Comparison of ENCODE assay signal across 2 cellular contexts in genomic region chr17:4442582-4442981, GRCh38.
TF ChIP-seq lines count a peak whose summit lies in the region.

No MANE protein-coding gene starts in this region.

TF ChIP-seq in HepG2, 621 proteins besides CTCF, POLR2A, EP300 and RAD21:
- peak; percentile 70 for TF ChIP-seq ZNF629 (CRISPR knock-in tag; conservative IDR thresholded peaks at IDR 0.05)
- 0 out of 2 replicates have a peak, but pooled peaks have one; percentile 38 for TF ChIP-seq CHD4 (IDR thresholded peaks at IDR 0.05; ENCODE audit: borderline replicate concordance, low read length)
- no peak for TF ChIP-seq NFE2L2 (IDR thresholded peaks at IDR 0.05; ENCODE audit: low read length)
TF ChIP-seq in HepG2: peak in this region for 2.

TF ChIP-seq in WTC11, 78 proteins besides CTCF, POLR2A, EP300 and RAD21:
- TF ChIP-seq ZNF219 (CRISPR knock-in tag; IDR thresholded peaks at IDR 0.05; ENCODE audit: borderline replicate concordance) (no peak), SMAD3 (CRISPR knock-in tag; IDR thresholded peaks at IDR 0.05; ENCODE audit: borderline replicate concordance) (no peak), ERG (CRISPR knock-in tag; IDR thresholded peaks at IDR 0.05) (no peak), CREB1 (CRISPR knock-in tag; IDR thresholded peaks at IDR 0.05) (no peak), GTF2I (CRISPR knock-in tag; conservative IDR thresholded peaks at IDR 0.05) (no peak), ZNF423 (CRISPR knock-in tag; IDR thresholded peaks at IDR 0.05) (no peak), ARID4B (CRISPR knock-in tag; IDR thresholded peaks at IDR 0.05; ENCODE audit: borderline replicate concordance) (no peak), USF1 (CRISPR knock-in tag; IDR thresholded peaks at IDR 0.05) (no peak), RORB (CRISPR knock-in tag; IDR thresholded peaks at IDR 0.05) (no peak), RELA (CRISPR knock-in tag; IDR thresholded peaks at IDR 0.05; ENCODE audit: borderline replicate concordance) (no peak), IRF1 (CRISPR knock-in tag; IDR thresholded peaks at IDR 0.05) (no peak), ETV6 (CRISPR knock-in tag; IDR thresholded peaks at IDR 0.05) (no peak), MYBL2 (CRISPR knock-in tag; IDR thresholded peaks at IDR 0.05) (no peak), OVOL2 (CRISPR knock-in tag; IDR thresholded peaks at IDR 0.05; ENCODE audit: borderline replicate concordance) (no peak)
